Comparison of ENCODE assay signal across 18 cellular contexts in genomic region chr12:121472150-121472905, GRCh38.
DNase-seq lines count a peak whose midpoint lies in the region; ATAC-seq and TF ChIP-seq lines count a peak whose summit lies in the region.
"Had no signal": no experiment of that assay in that cellular context is flagged by ENCODE, and none has a peak within 500 bp of the region (broad histone marks: within the 10 kb centered on the region; RNA-seq: fewer than 3 reads in every experiment).

No MANE protein-coding gene starts in this region.

- no peak overlapping the region for H3K14ac ChIP-seq in IMR-90 (replicated peaks; ENCODE audit: low read depth, low read length)

- intact Hi-C loops in IMR-90 (cut with micrococcal nuclease) (no loop called here), body of pancreas (cut with DNase I) (no loop called here), thyroid gland (cut with DNase I) (no loop called here), adrenal gland (cut with DNase I) (no loop called here)

- H3K9ac ChIP-seq in IMR-90 (ENCODE audit: low read depth, low read length), result no peak overlapping the region

- no peak overlapping the region for H4K8ac ChIP-seq in IMR-90 (ENCODE audit: low read depth in 2 of 2, low read length in 2 of 2)

- H3K27me3 ChIP-seq in IMR-90 (ENCODE audit: control insufficient read depth, insufficient read depth, low read length), result no peaks in the 10 kb centered on the region
- H3K27me3 ChIP-seq in body of pancreas, result no peaks in the 10 kb centered on the region
- H3K27me3 ChIP-seq in thyroid gland, result no peaks in the 10 kb centered on the region
- H3K27me3 ChIP-seq in adrenal gland, result no peaks in the 10 kb centered on the region
- H3K27me3 ChIP-seq: BE2C, Peyer's patch, SJSA1 had no signal

- no peak overlapping the region for H3K23ac ChIP-seq in IMR-90 (ENCODE audit: low read depth, low read length)

- no peak overlapping the region for H2AK9ac ChIP-seq in IMR-90 (replicated peaks; ENCODE audit: low read depth, low read length, poor library complexity)

- CTCF ChIA-PET in IMR-90 (lab: Yijun Ruan, JAX), result no interaction called here

- TF ChIP-seq CTCF in IMR-90 (conservative IDR thresholded peaks at IDR 0.05; ENCODE audit: low read depth, low read length) (no peak), body of pancreas (IDR thresholded peaks at IDR 0.05) (no peak), thyroid gland (IDR thresholded peaks at IDR 0.05) (no peak), adrenal gland (IDR thresholded peaks at IDR 0.05) (no peak)

- no CpG with 5 or more reads among the region's 7 CpGs for WGBS in IMR-90 (ENCODE audit: extremely low coverage in 2 of 2, insufficient read length in 1 of 2), 2 experiments
- WGBS in body of pancreas, 2 donors, result 37 to 39% methylated on average over 7 of the region's 7 CpGs
- 41 to 50% methylated on average over 7 of the region's 7 CpGs for WGBS in thyroid gland, 2 donors
- WGBS in adrenal gland, 4 donors, result 90 to 94% (median 92%) methylated on average over 7 of the region's 7 CpGs

- no peak for TF ChIP-seq RAD21 in IMR-90 (IDR thresholded peaks at IDR 0.05; ENCODE audit: low read length)

- BruUV-seq in IMR-90 (replicated peaks; lab: Mats Ljungman, UMichigan), result no TSS peak

- H2BK20ac ChIP-seq in IMR-90 (ENCODE audit: low read depth, low read length), result no peak overlapping the region

- H3K9me3 ChIP-seq in IMR-90 (ENCODE audit: control insufficient read depth, insufficient read depth, low read length) (no peaks in the 10 kb centered on the region), body of pancreas (no peaks in the 10 kb centered on the region), thyroid gland (no peaks in the 10 kb centered on the region), adrenal gland (replicated peaks in 1 of 3) (no peaks in the 10 kb centered on the region)
- H3K9me3 ChIP-seq: BE2C, Peyer's patch, SJSA1 had no signal

- H3K56ac ChIP-seq in IMR-90 (ENCODE audit: extremely low read depth, insufficient read depth, low read length), result no peak overlapping the region

- ATAC-seq in IMR-90 (ENCODE audit: low read depth), result peak; percentile 2; the same call in 1 of the 2 replicates
- ATAC-seq in body of pancreas, result peak; percentile 28
- no peak for ATAC-seq in HG03571 (IDR thresholded peaks at IDR 0.05; ENCODE audit: unreplicated experiment)

- DNase-seq in NCI-H2171 treated with DMSO at 0.1 percent for 48 hours (lab: John Stamatoyannopoulos, UW) (peak; percentile 28), NCI-H2171 (lab: John Stamatoyannopoulos, UW) (no peak), IMR-90 (no peak), body of pancreas (no peak), thyroid gland (no peak), HuH-7.5 (ENCODE audit: low spot score) (no peak), adrenal gland (no peak)
- DNase-seq: 8988T; BE2C; Calu3; CD4-positive, alpha-beta T cell; KBM-7; NCI-H1105; NCI-H2107; NCI-H69; Peyer's patch had no signal

- peaks cover 3% of the 10 kb centered on the region for H4K20me1 ChIP-seq in IMR-90 (ENCODE audit: insufficient read depth, low read length)

- no peak overlapping the region for H3K4me3 ChIP-seq in IMR-90 (ENCODE audit: insufficient read depth, low read depth, low read length)
- no peak overlapping the region for H3K4me3 ChIP-seq in body of pancreas
- no peak overlapping the region for H3K4me3 ChIP-seq in thyroid gland (replicated peaks in 1 of 3)
- H3K4me3 ChIP-seq in adrenal gland, result no peak overlapping the region
- H3K4me3 ChIP-seq: Peyer's patch, SJSA1 had no signal

- no peak for TF ChIP-seq POLR2A in IMR-90 (IDR thresholded peaks at IDR 0.05; ENCODE audit: low read depth, low read length)
- no peak for TF ChIP-seq POLR2A in body of pancreas (IDR thresholded peaks at IDR 0.05)
- TF ChIP-seq POLR2A in thyroid gland (IDR thresholded peaks at IDR 0.05), result no peak
- no peak for TF ChIP-seq POLR2A in adrenal gland (IDR thresholded peaks at IDR 0.05)

- H4K5ac ChIP-seq in IMR-90 (ENCODE audit: low read depth, low read length), result no peak overlapping the region

- no peak overlapping the region for H3K18ac ChIP-seq in IMR-90 (ENCODE audit: low read depth, low read length)

- H2BK5ac ChIP-seq in IMR-90 (ENCODE audit: low read depth, low read length, poor library complexity, severe bottlenecking), result no peak overlapping the region

- peaks cover 8% of the 10 kb centered on the region for H3K4me1 ChIP-seq in IMR-90 (ENCODE audit: control insufficient read depth, insufficient read depth, low read length)
- peaks cover 23% of the 10 kb centered on the region for H3K4me1 ChIP-seq in body of pancreas
- peaks cover 25 to 50% of the 10 kb centered on the region in 2 donors for H3K4me1 ChIP-seq in thyroid gland
- H3K4me1 ChIP-seq in adrenal gland (replicated peaks in 1 of 2), result peaks cover 6 to 7% of the 10 kb centered on the region in 2 donors
- H3K4me1 ChIP-seq: BE2C had no signal

- H3K79me1 ChIP-seq in IMR-90 (ENCODE audit: low read depth in 1 of 2, low read length in 2 of 2), result peaks cover 3 to 17% of the 10 kb centered on the region in 2 experiments; a peak in 3 of 4 replicates

- H2BK120ac ChIP-seq in IMR-90 (ENCODE audit: low read depth, low read length), result no peak overlapping the region

- dilution Hi-C loops in IMR-90 (cut with HindIII; ENCODE audit: low sequenced_read_pairs, unreplicated experiment), result no loop called here

- no peak overlapping the region for H4K91ac ChIP-seq in IMR-90 (ENCODE audit: insufficient read depth, low read depth, low read length)

- H3K4me2 ChIP-seq in IMR-90 (ENCODE audit: low read depth, low read length), result peak overlapping the region; percentile 72; the same call in 1 of the 2 replicates

- POLR2A ChIA-PET in IMR-90 (lab: Charles Lee; ENCODE audit: unreplicated experiment), result no interaction called here

- H3K36me3 ChIP-seq in IMR-90 (ENCODE audit: control insufficient read depth, insufficient read depth, low read length), result no peaks in the 10 kb centered on the region
- H3K36me3 ChIP-seq in body of pancreas (replicated peaks in 1 of 2; ENCODE audit: insufficient read depth in 1 of 2, low read depth in 2 of 2), result no peaks in the 10 kb centered on the region
- H3K36me3 ChIP-seq in thyroid gland, result no peaks in the 10 kb centered on the region
- H3K36me3 ChIP-seq in adrenal gland (replicated peaks in 1 of 2), result no peaks in the 10 kb centered on the region
- H3K36me3 ChIP-seq: BE2C, Peyer's patch, SJSA1 had no signal

- no peaks in the 10 kb centered on the region; the same call in none of the 2 replicates for H3K9me1 ChIP-seq in IMR-90 (ENCODE audit: insufficient read depth, low read length)

- H3K27ac ChIP-seq in IMR-90 (ENCODE audit: insufficient read depth, low read length) (no peak overlapping the region), body of pancreas (no peak overlapping the region), thyroid gland (peak overlapping the region in 2 of 3 donors; percentile 30 to 39), adrenal gland (no peak overlapping the region)
- H3K27ac ChIP-seq: Peyer's patch, SJSA1 had no signal

- no peak overlapping the region for H2BK15ac ChIP-seq in IMR-90 (ENCODE audit: low read depth, low read length)

- no peak overlapping the region for H2AFZ ChIP-seq in IMR-90 (replicated peaks; ENCODE audit: low read length, poor library complexity)

- no peak overlapping the region for H2AK5ac ChIP-seq in IMR-90 (ENCODE audit: low read depth, low read length)

- in situ Hi-C loops in IMR-90 (cut with MboI; ENCODE audit: low sequenced_read_pairs), result no loop called here

- H3K4ac ChIP-seq in IMR-90 (ENCODE audit: low read depth, low read length), result no peak overlapping the region

TF ChIP-seq in IMR-90, 13 proteins besides CTCF, POLR2A, EP300 and RAD21:
- no peak for TF ChIP-seq RFX5 (IDR thresholded peaks at IDR 0.05; ENCODE audit: low read depth, low read length)
- no peak for TF ChIP-seq ELK1 (IDR thresholded peaks at IDR 0.05; ENCODE audit: borderline replicate concordance, low read depth, low read length)
- no peak for TF ChIP-seq RCOR1 (IDR thresholded peaks at IDR 0.05; ENCODE audit: insufficient replicate concordance, low read length)
- no peak for TF ChIP-seq MXI1 (IDR thresholded peaks at IDR 0.05; ENCODE audit: borderline replicate concordance, low read depth, low read length)
- TF ChIP-seq SMC3 (IDR thresholded peaks at IDR 0.05; ENCODE audit: low read depth, low read length), result no peak
- no peak for TF ChIP-seq MAFK (IDR thresholded peaks at IDR 0.05; ENCODE audit: low read depth, low read length)
- TF ChIP-seq NFE2L2 (IDR thresholded peaks at IDR 0.05; ENCODE audit: low read depth, low read length), result no peak
- TF ChIP-seq CEBPB (IDR thresholded peaks at IDR 0.05; ENCODE audit: low read depth, low read length), result no peak
- TF ChIP-seq BHLHE40 (IDR thresholded peaks at IDR 0.05; ENCODE audit: low read depth, low read length), result no peak
- TF ChIP-seq FOS (IDR thresholded peaks at IDR 0.05; ENCODE audit: low read depth, low read length), result no peak
- no peak for TF ChIP-seq CHD1 (IDR thresholded peaks at IDR 0.05; ENCODE audit: low read depth, low read length)
- TF ChIP-seq USF2 (IDR thresholded peaks at IDR 0.05; ENCODE audit: low read depth, low read length), result no peak
- TF ChIP-seq MAZ (IDR thresholded peaks at IDR 0.05; ENCODE audit: borderline replicate concordance, low read depth, low read length), result no peak

Comparison
In these comparisons a context has a peak if more than half of its experiments do, and no peak if none do; other contexts are left out.
1. H3K27ac ChIP-seq: peak in thyroid gland (2 of 3); none in IMR-90 (single experiment), body of pancreas (0 of 4) and adrenal gland (0 of 5).